Comparison of ENCODE assay signal across 2 cellular contexts in genomic region chr18:34871435-34871834, GRCh38.
TF ChIP-seq lines count a peak whose summit lies in the region.

No MANE protein-coding gene starts in this region.

TF ChIP-seq in IMR-90, 13 proteins besides CTCF, POLR2A, EP300 and RAD21:
- TF ChIP-seq CHD1 (IDR thresholded peaks at IDR 0.05; ENCODE audit: low read depth, low read length) = no peak
- no peak for TF ChIP-seq FOS (IDR thresholded peaks at IDR 0.05; ENCODE audit: low read depth, low read length)
- TF ChIP-seq CEBPB (IDR thresholded peaks at IDR 0.05; ENCODE audit: low read depth, low read length) = no peak
- no peak for TF ChIP-seq MAFK (IDR thresholded peaks at IDR 0.05; ENCODE audit: low read depth, low read length)
- no peak for TF ChIP-seq NFE2L2 (IDR thresholded peaks at IDR 0.05; ENCODE audit: low read depth, low read length)
- TF ChIP-seq USF2 (IDR thresholded peaks at IDR 0.05; ENCODE audit: low read depth, low read length) = no peak

TF ChIP-seq in GM12878, 131 proteins besides CTCF, POLR2A, EP300 and RAD21:
- TF ChIP-seq ATF7 (IDR thresholded peaks at IDR 0.05; ENCODE audit: low read depth) = 0 out of 2 replicates have a peak, but pooled peaks have one; percentile 31
- TF ChIP-seq, protein P1, sequence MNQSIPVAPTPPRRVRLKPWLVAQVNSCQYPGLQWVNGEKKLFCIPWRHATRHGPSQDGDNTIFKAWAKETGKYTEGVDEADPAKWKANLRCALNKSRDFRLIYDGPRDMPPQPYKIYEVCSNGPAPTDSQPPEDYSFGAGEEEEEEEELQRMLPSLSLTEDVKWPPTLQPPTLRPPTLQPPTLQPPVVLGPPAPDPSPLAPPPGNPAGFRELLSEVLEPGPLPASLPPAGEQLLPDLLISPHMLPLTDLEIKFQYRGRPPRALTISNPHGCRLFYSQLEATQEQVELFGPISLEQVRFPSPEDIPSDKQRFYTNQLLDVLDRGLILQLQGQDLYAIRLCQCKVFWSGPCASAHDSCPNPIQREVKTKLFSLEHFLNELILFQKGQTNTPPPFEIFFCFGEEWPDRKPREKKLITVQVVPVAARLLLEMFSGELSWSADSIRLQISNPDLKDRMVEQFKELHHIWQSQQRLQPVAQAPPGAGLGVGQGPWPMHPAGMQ (IDR thresholded peaks at IDR 0.05; ENCODE audit: borderline replicate concordance) = no peak
